In genomic region chr22:31399211-31400022, GRCh38 we compare ENCODE assay signal across 1 cellular context.
TF ChIP-seq lines count a peak whose summit lies in the region.

Gene DRG1, plus strand, starts transcription at chr22:31399604. Its CDS starts 80 bp downstream, at chr22:31399684.

TF ChIP-seq in K562, 482 proteins besides CTCF, POLR2A, EP300 and RAD21 (continued from another document and continues in another):
- TF ChIP-seq MITF (IDR thresholded peaks at IDR 0.05) = no peak
- peak; percentile 55 for TF ChIP-seq MGA (IDR thresholded peaks at IDR 0.05)
- no peak for TF ChIP-seq JUND (IDR thresholded peaks at IDR 0.05; ENCODE audit: borderline replicate concordance, low read depth, low read length)
- TF ChIP-seq JUND (tag; IDR thresholded peaks at IDR 0.05; ENCODE audit: borderline replicate concordance, low read depth, low read length) = no peak
- no peak for TF ChIP-seq ELK3 (CRISPR knock-in tag; IDR thresholded peaks at IDR 0.05)
- TF ChIP-seq TFAM (CRISPR knock-in tag; conservative IDR thresholded peaks at IDR 0.05) = no peak
- TF ChIP-seq ZNF77 (CRISPR knock-in tag; IDR thresholded peaks at IDR 0.05) = no peak
- no peak for TF ChIP-seq BCL6 (CRISPR knock-in tag; IDR thresholded peaks at IDR 0.05)
- 0 out of 2 replicates have a peak, but pooled peaks have one; percentile 13 for TF ChIP-seq ZNF232 (CRISPR knock-in tag; IDR thresholded peaks at IDR 0.05)
- no peak for TF ChIP-seq ZNF436 (CRISPR knock-in tag; IDR thresholded peaks at IDR 0.05)
- peak in 1 of 2 experiments; percentile 65; a peak in 2 of 4 replicates for TF ChIP-seq HDAC1 (IDR thresholded peaks at IDR 0.05)
- no peak for TF ChIP-seq LCOR (CRISPR knock-in tag; IDR thresholded peaks at IDR 0.05)
- peak; percentile 28; the same call in 1 of the 2 replicates for TF ChIP-seq MXI1 (IDR thresholded peaks at IDR 0.05; ENCODE audit: low read depth, low read length)
- no peak for TF ChIP-seq GTF2B (IDR thresholded peaks at IDR 0.05; ENCODE audit: extremely low read depth, insufficient read length)
- no peak for TF ChIP-seq PHTF2 (CRISPR knock-in tag; IDR thresholded peaks at IDR 0.05)
- TF ChIP-seq ZNF75A (CRISPR knock-in tag; IDR thresholded peaks at IDR 0.05) = no peak
- TF ChIP-seq WHSC1 (IDR thresholded peaks at IDR 0.05; ENCODE audit: low read length) = no peak
- no peak for TF ChIP-seq PTRF (tag; IDR thresholded peaks at IDR 0.05)
- TF ChIP-seq DEAF1 (CRISPR knock-in tag; IDR thresholded peaks at IDR 0.05) = no peak
- TF ChIP-seq KAT8 (IDR thresholded peaks at IDR 0.05; ENCODE audit: low read depth) = no peak
- TF ChIP-seq ILK (tag; IDR thresholded peaks at IDR 0.05; ENCODE audit: borderline replicate concordance, low read depth) = no peak
- TF ChIP-seq ZNF644 (tag; IDR thresholded peaks at IDR 0.05; ENCODE audit: low read depth) = no peak
- TF ChIP-seq MTA3 (IDR thresholded peaks at IDR 0.05; ENCODE audit: borderline replicate concordance) = no peak
- TF ChIP-seq BRF1 (IDR thresholded peaks at IDR 0.05; ENCODE audit: borderline replicate concordance, extremely low read depth, insufficient read length) = no peak
- no peak for TF ChIP-seq CCAR2 (IDR thresholded peaks at IDR 0.05; ENCODE audit: low read depth, low read length)
- no peak for TF ChIP-seq ZNF140 (CRISPR knock-in tag; IDR thresholded peaks at IDR 0.05)
- TF ChIP-seq TAF7 (tag; IDR thresholded peaks at IDR 0.05) = peak; percentile 41; the same call in 1 of the 2 replicates
- no peak for TF ChIP-seq KLF10 (CRISPR knock-in tag; IDR thresholded peaks at IDR 0.05)
- TF ChIP-seq ZFP91 (CRISPR knock-in tag; IDR thresholded peaks at IDR 0.05) = no peak
- no peak for TF ChIP-seq BMI1 (IDR thresholded peaks at IDR 0.05; ENCODE audit: low read length)
- peak; percentile 61 for TF ChIP-seq MAX (CRISPR knock-in tag; IDR thresholded peaks at IDR 0.05)
- no peak for TF ChIP-seq NR2F6 (CRISPR knock-in tag; IDR thresholded peaks at IDR 0.05)
- peak in 2 of 3 experiments; percentile 24 to 50 for TF ChIP-seq YY1 (IDR thresholded peaks at IDR 0.05; ENCODE audit: borderline replicate concordance in 1 of 3, control insufficient read depth in 1 of 3, extremely low read depth in 1 of 3, insufficient read depth in 3 of 3, insufficient read length in 1 of 3, insufficient replicate concordance in 2 of 3, low read depth in 1 of 3, low read length in 2 of 3)
- no peak for TF ChIP-seq ZNF197 (CRISPR knock-in tag; IDR thresholded peaks at IDR 0.05; ENCODE audit: low read depth)
- TF ChIP-seq ATF6 (CRISPR knock-in tag; IDR thresholded peaks at IDR 0.05) = no peak
- no peak; the same call in 1 of the 2 replicates for TF ChIP-seq NCOR1 (IDR thresholded peaks at IDR 0.05)
- TF ChIP-seq SAFB2 (IDR thresholded peaks at IDR 0.05; ENCODE audit: borderline replicate concordance, low read depth, low read length, severe bottlenecking) = no peak
- no peak for TF ChIP-seq TGIF2 (CRISPR knock-in tag; IDR thresholded peaks at IDR 0.05)
